1 cellular context compared by ENCODE assay signal in genomic region chr17:19986941-19987714, GRCh38.
TF ChIP-seq lines count a peak whose summit lies in the region.

No MANE protein-coding gene starts in this region.

TF ChIP-seq in IMR-90, 13 proteins besides CTCF, POLR2A, EP300 and RAD21:
- TF ChIP-seq SMC3 (IDR thresholded peaks at IDR 0.05; ENCODE audit: low read depth, low read length) (no peak), ELK1 (IDR thresholded peaks at IDR 0.05; ENCODE audit: borderline replicate concordance, low read depth, low read length) (no peak), MAZ (IDR thresholded peaks at IDR 0.05; ENCODE audit: borderline replicate concordance, low read depth, low read length) (no peak)
